14 cellular contexts compared by ENCODE assay signal in genomic region chr2:145845207-145845894, GRCh38.
DNase-seq lines count a peak whose midpoint lies in the region; ATAC-seq and TF ChIP-seq lines count a peak whose summit lies in the region.
"Had no signal": no experiment of that assay in that cellular context is flagged by ENCODE, and none has a peak within 500 bp of the region (broad histone marks: within the 10 kb centered on the region; RNA-seq: fewer than 3 reads in every experiment).

No MANE protein-coding gene starts in this region.

- H3K9me3 ChIP-seq in A673 (ENCODE audit: low read depth, low read length, poor library complexity, severe bottlenecking): no peaks in the 10 kb centered on the region
- H3K9me3 ChIP-seq in aorta (ENCODE audit: control insufficient read depth, low read length): no peaks in the 10 kb centered on the region
- H3K9me3 ChIP-seq in left lung: no peaks in the 10 kb centered on the region
- H3K9me3 ChIP-seq: SJSA1 had no signal

- WGBS in aorta, 2 donors: 91 to 92% methylated on average over 2 of the region's 2 CpGs

- CTCF ChIA-PET in A673 (lab: Charles Lee) (no interaction called here), GM10248 (lab: Yijun Ruan, JAX) (interaction anchor here (1.5 kb wide), 1 partner anchor 10 kb away, joined by 5 read pairs; no protein-coding TSS in a partner anchor)

- H3K4me1 ChIP-seq in A673 (ENCODE audit: insufficient read depth, low read length, poor library complexity, severe bottlenecking) (no peaks in the 10 kb centered on the region), aorta (ENCODE audit: control insufficient read depth in 1 of 2, insufficient read depth in 2 of 2, low read length in 2 of 2) (no peaks in the 10 kb centered on the region), left lung (no peaks in the 10 kb centered on the region)
- H3K4me1 ChIP-seq: SJSA1 had no signal

- ATAC-seq in aorta (ENCODE audit: low FRiP score) (no peak), GM19035 (IDR thresholded peaks at IDR 0.05; ENCODE audit: unreplicated experiment) (no peak), left lung (no peak)
- ATAC-seq: effector memory CD8-positive, alpha-beta T cell had no signal

- H3K36me3 ChIP-seq in A673 (ENCODE audit: insufficient read depth, low read length, poor library complexity, severe bottlenecking): no peaks in the 10 kb centered on the region
- H3K36me3 ChIP-seq in aorta (ENCODE audit: control insufficient read depth in 1 of 2, insufficient read depth in 2 of 2, low read length in 1 of 2): no peaks in the 10 kb centered on the region
- H3K36me3 ChIP-seq in left lung: no peaks in the 10 kb centered on the region
- H3K36me3 ChIP-seq: SJSA1 had no signal

- H3K4me3 ChIP-seq in A673 (ENCODE audit: low read depth, low read length, poor library complexity, severe bottlenecking) (no peak overlapping the region), aorta (ENCODE audit: low read length in 2 of 2) (no peak overlapping the region), left lung (no peak overlapping the region)
- H3K4me3 ChIP-seq: SJSA1 had no signal

- peak; percentile 45 for DNase-seq in A673 (ENCODE audit: low spot score)
- DNase-seq in MV-4-11 (lab: John Stamatoyannopoulos, UW): peak; percentile 31
- peak; percentile 74 for DNase-seq in NCI-H69 (lab: John Stamatoyannopoulos, UW)
- peak; percentile 61 for DNase-seq in fibroblast of gingiva (ENCODE audit: low read depth)
- DNase-seq in GM10248 (ENCODE audit: extremely low spot score): no peak
- DNase-seq in aorta: no peak
- DNase-seq in left lung: no peak
- DNase-seq: activated CD4-positive, CD25-positive, alpha-beta regulatory T cell; DND-41; effector memory CD8-positive, alpha-beta T cell; NCI-H524 treated with DMSO at 0.1 percent for 48 hours; nucleus accumbens had no signal

- intact Hi-C loops in A673 (cut with micrococcal nuclease; ENCODE audit: unreplicated experiment) (no loop called here), aorta (cut with DNase I) (no loop called here), left lung (cut with DNase I) (no loop called here)

- H3K27me3 ChIP-seq in A673 (replicated peaks; ENCODE audit: insufficient read depth, low read depth, low read length, poor library complexity) (no peaks in the 10 kb centered on the region), aorta (ENCODE audit: control insufficient read depth in 1 of 2, insufficient read depth in 2 of 2, low read length in 1 of 2) (no peaks in the 10 kb centered on the region), left lung (no peaks in the 10 kb centered on the region)
- H3K27me3 ChIP-seq: SJSA1 had no signal

- TF ChIP-seq CTCF in A673 (conservative IDR thresholded peaks at IDR 0.05; ENCODE audit: low read depth, low read length) (no peak), GM10248 (IDR thresholded peaks at IDR 0.05; ENCODE audit: control extremely low read depth, extremely low read depth, low read depth, missing control alignments) (no peak), left lung (IDR thresholded peaks at IDR 0.05) (no peak)

- POLR2A ChIA-PET in A673 (lab: Charles Lee; ENCODE audit: low non-redundant PET) (no interaction called here), GM10248 (lab: Yijun Ruan, JAX) (no interaction called here)

- H3K27ac ChIP-seq in A673 (ENCODE audit: low read depth, low read length, poor library complexity, severe bottlenecking): no peak overlapping the region
- no peak overlapping the region for H3K27ac ChIP-seq in aorta (ENCODE audit: low read depth in 1 of 2, low read length in 2 of 2)
- no peak overlapping the region for H3K27ac ChIP-seq in left lung
- H3K27ac ChIP-seq: SJSA1 had no signal

- no TSS peak for BruUV-seq in A673 (replicated peaks; lab: Mats Ljungman, UMichigan)

Comparison
In these comparisons a context has a peak if more than half of its experiments do, and no peak if none do; other contexts are left out.
1. DNase-seq: peak in A673 (single experiment), MV-4-11 (single experiment), NCI-H69 (single experiment) and fibroblast of gingiva (single experiment); none in GM10248 (single experiment), aorta (0 of 2) and left lung (0 of 2).